ENCODE assay signal across 8 cellular contexts in the genomic region with DNA sequence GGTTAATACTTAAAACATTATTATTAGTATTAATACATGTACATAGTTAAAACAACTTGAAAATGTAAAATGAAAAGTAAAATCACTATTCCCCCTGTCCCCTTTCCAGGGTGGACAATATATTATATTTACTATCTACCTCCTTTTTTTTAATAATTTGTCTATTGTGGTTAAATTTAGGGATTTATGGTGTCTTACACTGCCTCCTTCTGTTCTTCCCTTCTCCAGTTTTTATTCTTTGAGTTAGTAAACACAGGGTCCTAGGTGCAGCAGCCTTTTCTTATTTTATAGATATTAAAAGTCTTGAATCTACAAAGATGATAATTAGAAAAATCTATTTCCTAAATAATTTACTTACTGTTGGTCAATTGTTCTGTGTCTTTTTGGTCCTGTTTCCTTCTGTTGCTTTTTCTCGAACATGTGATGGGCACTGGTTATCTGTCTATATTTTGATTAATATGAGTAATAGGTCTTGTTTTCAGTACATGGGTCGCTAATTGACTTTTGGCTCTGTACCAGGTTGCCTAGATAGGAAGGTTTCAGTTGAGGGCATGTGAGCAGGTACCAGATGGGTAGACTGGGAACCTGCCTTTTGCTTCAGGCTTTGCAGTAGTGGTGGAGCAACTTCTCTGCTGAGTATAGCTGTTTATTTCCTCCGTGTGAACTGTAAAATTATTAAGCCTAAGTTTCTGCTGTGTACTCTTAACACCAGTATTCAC. TPM values are rescaled to one million over a fixed set of nuclear protein-coding genes. Genes with fewer than 3 reads are reported as not detected.
DNase-seq lines count a peak whose midpoint lies in the region; ATAC-seq lines count a peak whose summit lies in the region.

No MANE protein-coding gene starts in this region.

- no peak for DNase-seq in activated CD4-positive, alpha-beta T cell treated with anti-CD3 and anti-CD28 coated beads, Interleukin-2, amount 10 ng/mL, durations not matched to agents 24 days and 14 days
- no peak for DNase-seq in activated CD4-positive, alpha-beta T cell treated with anti-CD3 and anti-CD28 coated beads, Interleukin-2, amount 50 U/mL, for 48 hours
- peak; percentile 6 to 41 for DNase-seq in NCI-H446 (lab: John Stamatoyannopoulos, UW)
- DNase-seq in cerebellar cortex (ENCODE audit: low spot score), result peak; percentile 35
- DNase-seq in GM19240 (ENCODE audit: insufficient read length, low spot score), result no peak
- DNase-seq in NOMO-1 treated with dmso at 0.1 percent for 144 hours (lab: John Stamatoyannopoulos, UW; ENCODE audit: unreplicated experiment), result no peak

- H3K9me3 ChIP-seq in muscle layer of colon (ENCODE audit: low read length), result no peaks in the 10 kb centered on the region

- intact Hi-C loops in activated CD4-positive, alpha-beta T cell treated with anti-CD3 and anti-CD28 coated beads, Interleukin-2, amount 10 ng/mL, durations not matched to agents 24 days and 14 days (cut with micrococcal nuclease), result loop anchor here (10.0 kb wide), 1 partner anchor 489 kb away; a partner anchor contains a TSS

- no peaks in the 10 kb centered on the region for H3K36me3 Mint-ChIP-seq in activated CD4-positive, alpha-beta T cell treated with anti-CD3 and anti-CD28 coated beads, Interleukin-2, amount 10 ng/mL, durations not matched to agents 24 days and 14 days (ENCODE audit: low read depth)

- H3K27me3 ChIP-seq in muscle layer of colon (ENCODE audit: control insufficient read depth in 1 of 2, insufficient read depth in 2 of 2, low read length in 2 of 2), result no peaks in the 10 kb centered on the region

- H3K4me1 Mint-ChIP-seq in activated CD4-positive, alpha-beta T cell treated with anti-CD3 and anti-CD28 coated beads, Interleukin-2, amount 10 ng/mL, durations not matched to agents 24 days and 14 days, result peaks cover 19% of the 10 kb centered on the region

- no peaks in the 10 kb centered on the region for H3K27me3 Mint-ChIP-seq in activated CD4-positive, alpha-beta T cell treated with anti-CD3 and anti-CD28 coated beads, Interleukin-2, amount 10 ng/mL, durations not matched to agents 24 days and 14 days

- H3K4me1 ChIP-seq in muscle layer of colon (ENCODE audit: insufficient read depth, low read length), result peaks cover 15% of the 10 kb centered on the region

- H3K27ac Mint-ChIP-seq in activated CD4-positive, alpha-beta T cell treated with anti-CD3 and anti-CD28 coated beads, Interleukin-2, amount 10 ng/mL, durations not matched to agents 24 days and 14 days, result peak overlapping the region; percentile 63

- H3K9me3 Mint-ChIP-seq in activated CD4-positive, alpha-beta T cell treated with anti-CD3 and anti-CD28 coated beads, Interleukin-2, amount 10 ng/mL, durations not matched to agents 24 days and 14 days, result no peaks in the 10 kb centered on the region

- H3K4me3 Mint-ChIP-seq in activated CD4-positive, alpha-beta T cell treated with anti-CD3 and anti-CD28 coated beads, Interleukin-2, amount 10 ng/mL, durations not matched to agents 24 days and 14 days, result peak overlapping the region; percentile 99

- H3K9ac ChIP-seq in muscle layer of colon (ENCODE audit: low read length), result peak overlapping the region; percentile 90

- peak overlapping the region; percentile 78 to 87 for H3K4me3 ChIP-seq in muscle layer of colon (ENCODE audit: low read depth in 1 of 2, low read length in 2 of 2)

- ATAC-seq in HG02571 (IDR thresholded peaks at IDR 0.05; ENCODE audit: unreplicated experiment), result no peak

- no peaks in the 10 kb centered on the region for H3K36me3 ChIP-seq in muscle layer of colon (ENCODE audit: insufficient read depth, low read length)

- no peak overlapping the region for H3K27ac ChIP-seq in muscle layer of colon (ENCODE audit: low read depth, low read length)

RNA-seq across cellular contexts. Expression of a gene that starts 1.1 kb away (rescaled TPM):
- 16.5 and 17.4 TPM in 2 replicates for total RNA-seq in activated CD4-positive, alpha-beta T cell treated with anti-CD3 and anti-CD28 coated beads, Interleukin-2, amount 10 ng/mL, durations not matched to agents 24 days and 14 days

RNA-seq across cellular contexts. Expression of a gene that starts 32.5 kb away (rescaled TPM):
- 12.1 and 13.0 TPM in 2 replicates for total RNA-seq in activated CD4-positive, alpha-beta T cell treated with anti-CD3 and anti-CD28 coated beads, Interleukin-2, amount 10 ng/mL, durations not matched to agents 24 days and 14 days

Comparison
In these comparisons a context has a peak if more than half of its experiments do, and no peak if none do; other contexts are left out.
1. DNase-seq: peak in NCI-H446 (2 of 2) and cerebellar cortex (single experiment); none in activated CD4-positive, alpha-beta T cell treated with anti-CD3 and anti-CD28 coated beads, Interleukin-2, amount 10 ng/mL, durations not matched to agents 24 days and 14 days (single experiment), activated CD4-positive, alpha-beta T cell treated with anti-CD3 and anti-CD28 coated beads, Interleukin-2, amount 50 U/mL, for 48 hours (0 of 2), GM19240 (single experiment) and NOMO-1 treated with dmso at 0.1 percent for 144 hours (single experiment).